In the genomic region with DNA sequence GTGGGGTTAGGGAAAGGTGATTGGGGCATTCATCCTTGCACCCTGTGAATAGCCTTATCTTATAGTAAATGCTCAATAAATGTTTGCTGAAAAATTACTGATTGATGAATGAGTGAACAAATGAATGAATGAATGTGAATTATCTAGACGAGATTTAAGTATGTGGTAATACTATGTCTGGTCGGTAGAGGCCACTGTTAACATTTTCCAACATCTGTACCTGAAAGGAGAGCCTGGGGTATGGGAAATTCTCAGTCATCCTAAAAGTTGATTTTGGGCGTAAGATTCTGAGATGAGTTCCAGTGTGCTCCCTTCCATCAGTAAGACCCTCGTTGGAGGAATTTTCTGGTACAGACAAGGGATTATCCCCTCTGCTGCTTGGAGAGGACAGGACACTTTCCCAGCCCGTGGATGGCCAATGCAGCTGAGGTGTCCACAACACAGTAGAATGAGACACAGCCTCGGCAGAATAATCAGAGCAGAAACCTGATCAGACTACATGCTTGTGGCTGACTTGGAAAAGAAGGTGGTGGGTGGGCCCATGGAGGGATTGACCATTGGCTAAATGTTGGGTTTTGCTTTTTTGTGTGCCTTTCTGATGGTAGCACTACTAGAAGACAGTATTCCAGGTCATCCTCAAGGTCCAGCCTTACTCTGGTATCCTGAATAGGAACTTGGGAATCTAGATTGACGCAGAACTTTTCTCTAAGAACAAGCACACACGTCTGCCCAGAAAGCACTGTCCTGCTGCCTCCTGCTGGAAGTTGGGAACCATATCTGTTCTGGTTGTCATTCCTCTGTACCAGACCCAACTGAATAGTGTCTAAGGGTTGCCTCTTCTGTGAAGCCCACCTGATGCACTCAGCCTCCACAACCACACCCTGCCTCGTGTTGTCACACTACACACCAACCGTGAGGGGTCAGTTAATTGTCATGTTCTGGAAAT, we compare ENCODE assay signal across 8 cellular contexts.
DNase-seq lines count a peak whose midpoint lies in the region; ATAC-seq, FAIRE-seq and TF ChIP-seq lines count a peak whose summit lies in the region.

No MANE protein-coding gene starts in this region.

- H3K27ac ChIP-seq in GM12878 (ENCODE audit: control insufficient read depth, insufficient read depth): no peak overlapping the region

- RAD21 ChIA-PET in GM12878 (lab: Charles Lee; ENCODE audit: unreplicated experiment): no interaction called here

- CTCF ChIA-PET in GM12878 (lab: Yijun Ruan, JAX): interaction anchor here (1.2 kb wide), 1 partner anchor 343 kb away, joined by 4 read pairs; no protein-coding TSS in a partner anchor

- no peaks in the 10 kb centered on the region for H3K4me1 ChIP-seq in GM12878 (ENCODE audit: control insufficient read depth, insufficient read depth, low read length)

- ATAC-seq in GM12878: peak; percentile 79
- ATAC-seq in left colon: peak; percentile 63
- no peak for ATAC-seq in HG02884 (IDR thresholded peaks at IDR 0.05; ENCODE audit: unreplicated experiment)
- ATAC-seq in HG02610 (IDR thresholded peaks at IDR 0.05; ENCODE audit: unreplicated experiment): no peak

- no peaks in the 10 kb centered on the region for H3K36me3 Mint-ChIP-seq in activated CD4-positive, alpha-beta T cell treated with anti-CD3 and anti-CD28 coated beads, Interleukin-2, amount 10 ng/mL, durations not matched to agents 24 days and 14 days (ENCODE audit: low read depth)

- H3K9ac ChIP-seq in GM12878 (ENCODE audit: control insufficient read depth, insufficient read depth, low read length): no peak overlapping the region

- no peak overlapping the region for H3K4me3 ChIP-seq in GM12878

- TF ChIP-seq POLR2A in GM12878 (IDR thresholded peaks at IDR 0.05; ENCODE audit: low read depth, low read length): no peak

- no peak overlapping the region for H2AFZ ChIP-seq in GM12878 (ENCODE audit: control insufficient read depth, low read depth, low read length)

- no peaks in the 10 kb centered on the region for H3K4me1 Mint-ChIP-seq in activated CD4-positive, alpha-beta T cell treated with anti-CD3 and anti-CD28 coated beads, Interleukin-2, amount 10 ng/mL, durations not matched to agents 24 days and 14 days

- peaks cover 15% of the 10 kb centered on the region for H3K27me3 Mint-ChIP-seq in activated CD4-positive, alpha-beta T cell treated with anti-CD3 and anti-CD28 coated beads, Interleukin-2, amount 10 ng/mL, durations not matched to agents 24 days and 14 days

- DNase-seq in activated CD4-positive, alpha-beta T cell treated with anti-CD3 and anti-CD28 coated beads, Interleukin-2, amount 10 ng/mL, durations not matched to agents 24 days and 14 days: peak; percentile 60
- no peak for DNase-seq in activated CD4-positive, alpha-beta T cell treated with anti-CD3 and anti-CD28 coated beads, Interleukin-2, amount 50 U/mL, for 4 hours
- DNase-seq in NCI-H128 (lab: John Stamatoyannopoulos, UW; ENCODE audit: unreplicated experiment) (peak; percentile 6), GM12878 (ENCODE audit: low read depth, low spot score) (no peak), left colon (no peak), HTR-8/SVneo (ENCODE audit: insufficient read length, low spot score) (no peak)

- no peak for TF ChIP-seq EP300 in GM12878 (IDR thresholded peaks at IDR 0.05; ENCODE audit: borderline replicate concordance in 1 of 2, control insufficient read depth in 1 of 2, low read depth in 2 of 2, low read length in 2 of 2)

- in situ Hi-C loops in GM12878 (cut with MboI): no loop called here

- H3K9me3 Mint-ChIP-seq in activated CD4-positive, alpha-beta T cell treated with anti-CD3 and anti-CD28 coated beads, Interleukin-2, amount 10 ng/mL, durations not matched to agents 24 days and 14 days: no peaks in the 10 kb centered on the region

- no peaks in the 10 kb centered on the region for H3K79me2 ChIP-seq in GM12878 (ENCODE audit: control insufficient read depth, insufficient read depth, low read length)

- H3K27me3 ChIP-seq in GM12878 (replicated peaks in 1 of 2; ENCODE audit: control insufficient read depth in 2 of 2, insufficient read depth in 2 of 2, low read length in 1 of 2): peaks cover 0 to 5% of the 10 kb centered on the region in 2 experiments; a peak in 1 of 4 replicates

- BruUV-seq in GM12878 (replicated peaks; lab: Mats Ljungman, UMichigan): no TSS peak

- no peak overlapping the region for H3K4me2 ChIP-seq in GM12878 (ENCODE audit: control insufficient read depth, insufficient read depth)

- H3K36me3 ChIP-seq in GM12878 (ENCODE audit: control insufficient read depth in 2 of 2, insufficient read depth in 2 of 2, low read length in 1 of 2): no peaks in the 10 kb centered on the region

- 7% methylated on average over 10 of the region's 10 CpGs for whole genome bisulfite sequencing in GM12878 (ENCODE audit: insufficient coverage, insufficient replicate concordance, low lambda C conversion rate, missing lambda C conversion rate)

- POLR2A ChIA-PET in GM12878 (lab: Charles Lee): no interaction called here

- intact Hi-C loops in activated CD4-positive, alpha-beta T cell treated with anti-CD3 and anti-CD28 coated beads, Interleukin-2, amount 10 ng/mL, durations not matched to agents 24 days and 14 days (cut with micrococcal nuclease): loop anchor here (5.0 to 10.0 kb wide), 2 partner anchors 263 to 329 kb away; partner anchors contain the start of gene TNR
- intact Hi-C loops in GM12878 (cut with micrococcal nuclease; ENCODE audit: unreplicated experiment) (loop anchor here (1.0 to 5.0 kb wide), 4 partner anchors 105 to 592 kb away; partner anchors contain the start of gene TNR), left colon (cut with DNase I, micrococcal nuclease) (no loop called here)

- FAIRE-seq in GM12878 (lab: Jason Lieb, UNC) (peak; percentile 52), HTR-8/SVneo (lab: Jason Lieb, UNC) (no peak)

- H3K4me3 Mint-ChIP-seq in activated CD4-positive, alpha-beta T cell treated with anti-CD3 and anti-CD28 coated beads, Interleukin-2, amount 10 ng/mL, durations not matched to agents 24 days and 14 days: no peak overlapping the region

- TF ChIP-seq CTCF in GM12878 (IDR thresholded peaks at IDR 0.05 in 2 of 3, conservative IDR thresholded peaks at IDR 0.05 in 1 of 3; ENCODE audit: control insufficient read depth in 2 of 3, extremely low read depth in 1 of 3, insufficient read depth in 1 of 3, low read depth in 3 of 3, low read length in 3 of 3): peak; percentile 53 to 67 (median 66); a peak in 5 of 6 replicates

- SMC1A ChIA-PET in GM12878 (lab: Charles Lee; ENCODE audit: uncharacterized antibody, unreplicated experiment): interaction anchor here (0.7 to 1.2 kb wide), 3 partner anchors 15 to 261 kb away, joined by 3 to 4 read pairs (median 3); no protein-coding TSS in a partner anchor

- H3K9me3 ChIP-seq in GM12878 (replicated peaks; ENCODE audit: control insufficient read depth, insufficient read depth, low read length): no peaks in the 10 kb centered on the region

- no peak overlapping the region for H3K27ac Mint-ChIP-seq in activated CD4-positive, alpha-beta T cell treated with anti-CD3 and anti-CD28 coated beads, Interleukin-2, amount 10 ng/mL, durations not matched to agents 24 days and 14 days

- no peaks in the 10 kb centered on the region; the same call in 1 of the 2 replicates for H4K20me1 ChIP-seq in GM12878 (ENCODE audit: control insufficient read depth, insufficient read depth)

- TF ChIP-seq RAD21 in GM12878 (IDR thresholded peaks at IDR 0.05; ENCODE audit: insufficient read depth, low read depth, low read length): peak; percentile 71

TF ChIP-seq in GM12878, 131 proteins besides CTCF, POLR2A, EP300 and RAD21:
- TF ChIP-seq IKZF1 (conservative IDR thresholded peaks at IDR 0.05): no peak
- peak; percentile 17; the same call in 1 of the 2 replicates for TF ChIP-seq RUNX3 (IDR thresholded peaks at IDR 0.05; ENCODE audit: low read length)
- no peak for TF ChIP-seq POU2F2 (IDR thresholded peaks at IDR 0.05; ENCODE audit: borderline replicate concordance, low read depth, low read length)
- TF ChIP-seq ZBTB40 (IDR thresholded peaks at IDR 0.05; ENCODE audit: borderline replicate concordance): no peak
- TF ChIP-seq ZNF24 (IDR thresholded peaks at IDR 0.05): peak; percentile 98
- TF ChIP-seq SMC3 (IDR thresholded peaks at IDR 0.05; ENCODE audit: borderline replicate concordance, low read length): peak; percentile 69; the same call in 1 of the 2 replicates

Comparison
In these comparisons a context has a peak if more than half of its experiments do, and no peak if none do; other contexts are left out.
1. DNase-seq: peak in activated CD4-positive, alpha-beta T cell treated with anti-CD3 and anti-CD28 coated beads, Interleukin-2, amount 10 ng/mL, durations not matched to agents 24 days and 14 days (single experiment) and NCI-H128 (single experiment); none in activated CD4-positive, alpha-beta T cell treated with anti-CD3 and anti-CD28 coated beads, Interleukin-2, amount 50 U/mL, for 4 hours (0 of 2), GM12878 (single experiment), left colon (0 of 2) and HTR-8/SVneo (single experiment).
2. ATAC-seq: peak in GM12878 (single experiment) and left colon (single experiment); none in HG02884 (single experiment) and HG02610 (single experiment).
3. intact Hi-C loops: an anchor here in activated CD4-positive, alpha-beta T cell treated with anti-CD3 and anti-CD28 coated beads, Interleukin-2, amount 10 ng/mL, durations not matched to agents 24 days and 14 days (5.0 to 10.0 kb wide) and GM12878 (1.0 to 5.0 kb wide); none called in left colon.